ENCODE assay signal across 16 cellular contexts in the genomic region with DNA sequence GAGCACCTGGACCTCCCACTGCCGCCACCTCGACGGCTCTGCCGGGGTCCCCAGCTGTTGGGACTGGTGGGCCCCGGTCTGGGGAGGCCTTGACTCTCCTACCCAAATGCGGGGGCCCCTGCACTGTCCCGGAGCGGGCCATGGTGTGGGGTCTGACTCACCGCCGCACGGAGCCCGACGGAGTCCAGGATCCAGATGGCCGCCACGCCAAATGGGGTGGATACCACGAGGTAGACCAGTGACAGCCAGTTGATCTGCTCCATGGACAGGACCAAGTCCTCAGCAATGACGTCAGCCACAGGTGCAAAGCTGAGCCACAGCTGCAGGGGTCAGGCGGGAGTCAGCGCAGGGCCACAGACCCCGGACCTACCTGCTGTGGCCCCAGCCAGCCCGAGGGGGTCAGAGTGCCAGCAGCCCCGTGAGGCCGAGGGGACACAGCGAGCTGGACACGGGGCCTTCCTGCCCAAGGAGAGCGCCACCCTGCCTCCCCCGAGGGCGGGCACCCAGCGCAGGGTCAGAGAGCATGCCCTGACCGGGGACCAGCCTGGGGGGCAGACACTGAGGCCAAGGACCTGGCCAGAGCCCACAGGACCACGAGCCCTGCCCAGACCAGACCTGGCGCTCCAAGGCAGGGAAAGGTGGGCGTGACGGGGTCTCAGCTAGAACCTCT. TPM values are rescaled to one million over a fixed set of nuclear protein-coding genes. Genes with fewer than 3 reads are reported as not detected.
DNase-seq lines count a peak whose midpoint lies in the region; ATAC-seq and TF ChIP-seq lines count a peak whose summit lies in the region.
"Had no signal": no experiment of that assay in that cellular context is flagged by ENCODE, and none has a peak within 500 bp of the region (broad histone marks: within the 10 kb centered on the region; RNA-seq: fewer than 3 reads in every experiment).

No MANE protein-coding gene starts in this region.

- TF ChIP-seq POLR2A in adrenal gland (IDR thresholded peaks at IDR 0.05) (no peak), right lobe of liver (IDR thresholded peaks at IDR 0.05) (no peak)

- H3K4me1 ChIP-seq in GM23248 (ENCODE audit: insufficient read depth): peaks cover 22% of the 10 kb centered on the region
- H3K4me1 ChIP-seq in adrenal gland (replicated peaks in 1 of 2): peaks cover 20 to 41% of the 10 kb centered on the region in 2 donors
- peaks cover 0 to 17% (median 4%) of the 10 kb centered on the region in 4 donors for H3K4me1 ChIP-seq in right lobe of liver
- peaks cover 10% of the 10 kb centered on the region for H3K4me1 ChIP-seq in smooth muscle cell (ENCODE audit: low read depth)

- in situ Hi-C loops in GM23248 (cut with MboI): no loop called here
- in situ Hi-C loops in G401 (cut with HindIII; ENCODE audit: low sequenced_read_pairs): no loop called here

- H3K27ac ChIP-seq in GM23248 (peak overlapping the region; percentile 96), adrenal gland (peak overlapping the region; percentile 83 to 99 (median 97)), right lobe of liver (no peak overlapping the region), smooth muscle cell (ENCODE audit: low read depth) (peak overlapping the region; percentile 97)

- H4K20me1 ChIP-seq in GM23248 (ENCODE audit: insufficient read depth): no peaks in the 10 kb centered on the region
- no peaks in the 10 kb centered on the region for H4K20me1 ChIP-seq in smooth muscle cell (ENCODE audit: low read depth)

- no peak for ATAC-seq in right lobe of liver

- H2AFZ ChIP-seq in GM23248 (no peak overlapping the region), smooth muscle cell (ENCODE audit: low read depth) (no peak overlapping the region)

- H3K36me3 ChIP-seq in GM23248 (ENCODE audit: low read depth) (no peaks in the 10 kb centered on the region), adrenal gland (replicated peaks in 1 of 2) (no peaks in the 10 kb centered on the region), right lobe of liver (no peaks in the 10 kb centered on the region), smooth muscle cell (ENCODE audit: low read depth) (no peaks in the 10 kb centered on the region)
- H3K36me3 ChIP-seq: MG63, thoracic aorta had no signal

- TF ChIP-seq CTCF in adrenal gland (IDR thresholded peaks at IDR 0.05) (no peak), right lobe of liver (IDR thresholded peaks at IDR 0.05) (no peak), smooth muscle cell (IDR thresholded peaks at IDR 0.05; ENCODE audit: borderline replicate concordance, insufficient read depth, poor library complexity, severe bottlenecking) (no peak)

- H3K27me3 ChIP-seq in GM23248 (replicated peaks; ENCODE audit: insufficient read depth) (no peaks in the 10 kb centered on the region), adrenal gland (no peaks in the 10 kb centered on the region), right lobe of liver (no peaks in the 10 kb centered on the region), smooth muscle cell (ENCODE audit: low read depth) (no peaks in the 10 kb centered on the region)
- H3K27me3 ChIP-seq: MG63 had no signal

- H3K9me2 ChIP-seq in GM23248 (ENCODE audit: insufficient read depth): no peaks in the 10 kb centered on the region

- H3K9me3 ChIP-seq in GM23248 (ENCODE audit: low read depth): no peaks in the 10 kb centered on the region
- H3K9me3 ChIP-seq in adrenal gland (replicated peaks in 1 of 3): no peaks in the 10 kb centered on the region
- H3K9me3 ChIP-seq in right lobe of liver: no peaks in the 10 kb centered on the region
- no peaks in the 10 kb centered on the region for H3K9me3 ChIP-seq in smooth muscle cell (replicated peaks; ENCODE audit: low read depth)
- H3K9me3 ChIP-seq: MG63, thoracic aorta had no signal

- intact Hi-C loops in adrenal gland (cut with DNase I) (no loop called here), right lobe of liver (cut with DNase I) (no loop called here)

- DNase-seq in GM23248 (no peak), adrenal gland (peak in 3 of 7 donors; percentile 42 to 59 (median 55)), right lobe of liver (peak in 2 of 3 donors; percentile 35 to 57), smooth muscle cell (lab: John Stamatoyannopoulos, UW; ENCODE audit: unreplicated experiment) (no peak), G401 (ENCODE audit: low spot score) (no peak), GF-D8 (lab: John Stamatoyannopoulos, UW) (no peak)
- no peak for DNase-seq in activated effector memory CD4-positive, alpha-beta T cell treated with anti-CD3 and anti-CD28 coated beads, Interleukin-2, amount 50 U/mL, for 16 hours
- no peak for DNase-seq in stimulated activated CD4-positive, alpha-beta T cell treated with anti-CD3 and anti-CD28 coated beads, Interleukin-4, amount 100 ng/mL, for 1 hour
- DNase-seq: activated CD4-positive, alpha-beta T cell treated with anti-CD3 and anti-CD28 coated beads for 4 hours; activated T-cell treated with anti-CD3 and anti-CD28 coated beads, Interleukin-2, amount 50 U/mL, for 24 hours; NCI-H2029; NCI-H526 treated with DMSO at 0.1 percent for 48 hours; SHP77 treated with DMSO at 0.1 percent for 48 hours; T-helper 9 cell had no signal

- H3F3A ChIP-seq in GM23248 (ENCODE audit: insufficient read depth): peaks cover 12% of the 10 kb centered on the region; the same call in 1 of the 2 replicates
- H3F3A ChIP-seq in smooth muscle cell (ENCODE audit: low read depth): peaks cover 12% of the 10 kb centered on the region

- H3K4me3 ChIP-seq in GM23248 (no peak overlapping the region), adrenal gland (no peak overlapping the region), right lobe of liver (no peak overlapping the region), smooth muscle cell (no peak overlapping the region)
- H3K4me3 ChIP-seq: MG63 had no signal

- H3K79me2 ChIP-seq in GM23248 (ENCODE audit: insufficient read depth) (no peaks in the 10 kb centered on the region), smooth muscle cell (ENCODE audit: low read depth) (peaks cover 8% of the 10 kb centered on the region)

- WGBS in GM23248 (ENCODE audit: low coverage in 1 of 2, low lambda C conversion rate in 2 of 2, missing lambda C conversion rate in 2 of 2), 2 experiments: 88 to 98% methylated on average over 27 to 28 of the region's 34 CpGs
- 73 to 92% (median 88%) methylated on average over 2 to 34 of the region's 34 CpGs for WGBS in adrenal gland, 4 donors
- 40% methylated on average over 1 of the region's 34 CpGs for WGBS in right lobe of liver (ENCODE audit: insufficient coverage, low coverage, low lambda C conversion rate, missing lambda C conversion rate)
- WGBS in smooth muscle cell (ENCODE audit: low lambda C conversion rate): 96% methylated on average over 31 of the region's 34 CpGs

- no peak overlapping the region for H3K4me2 ChIP-seq in GM23248 (ENCODE audit: unreplicated experiment)
- H3K4me2 ChIP-seq in smooth muscle cell: peak overlapping the region; percentile 91

- no peak overlapping the region for H3K9ac ChIP-seq in GM23248
- H3K9ac ChIP-seq in smooth muscle cell (ENCODE audit: low read depth): no peak overlapping the region

RNA-seq across cellular contexts. Expression of a gene that starts 2.4 kb away (rescaled TPM):
- total RNA-seq in GM23248 (2014; rRNA removed; shearing (Covaris generic)): 9.1 and 12.5 TPM in 2 replicates
- 5.2 and 5.3 TPM in 2 replicates for polyA plus RNA-seq in GM23248 (2016; fragmentation: Nextera tagmentation; extraction: Ambion mirVana)
- total RNA-seq in adrenal gland: 10 to 100 TPM in 3 of 8 donors, 1 to 10 TPM in 5; 2.4 to 15.0 (median 7.3) TPM
- polyA plus RNA-seq in adrenal gland: 10 to 100 TPM in 2 of 3 donors, 1 to 10 TPM in 1; 1.4 to 24.5 (median 11.1) TPM
- total RNA-seq in right lobe of liver: 1 to 10 TPM; 2.9 to 9.0 (median 5.2) TPM
- total RNA-seq in smooth muscle cell: 15.6 and 26.4 TPM in 2 replicates
- polyA plus RNA-seq in smooth muscle cell: 40.2 and 40.3 TPM in 2 replicates
- not detected in 2 replicates for total RNA-seq in G401 (2014; rRNA removed; shearing (Covaris generic))

RNA-seq across cellular contexts. Expression of a gene that starts 12.2 kb away (rescaled TPM):
- 14.9 and 21.9 TPM in 2 replicates for total RNA-seq in GM23248 (2014; rRNA removed; shearing (Covaris generic))
- polyA plus RNA-seq in GM23248 (2016; fragmentation: Nextera tagmentation; extraction: Ambion mirVana) (24.5 and 29.3 TPM in 2 replicates), adrenal gland (10 to 100 TPM; 13.3 to 77.6 (median 64.4) TPM), smooth muscle cell (6.7 and 12.5 TPM in 2 replicates)
- total RNA-seq in adrenal gland (10 to 100 TPM in 7 of 8 donors, 1 to 10 TPM in 1; 5.9 to 31.7 (median 18.7) TPM), right lobe of liver (1 to 10 TPM; 6.9 to 9.2 (median 8.4) TPM), smooth muscle cell (6.8 and 22.1 TPM in 2 replicates)
- 4.5 and 7.4 TPM in 2 replicates for total RNA-seq in G401 (2014; rRNA removed; shearing (Covaris generic))

RNA-seq across cellular contexts. Expression of a gene that starts 12.4 kb away (rescaled TPM):
- 15.6 and 26.3 TPM in 2 replicates for total RNA-seq in GM23248 (2014; rRNA removed; shearing (Covaris generic))
- 472 and 478 TPM in 2 replicates for polyA plus RNA-seq in GM23248 (2016; fragmentation: Nextera tagmentation; extraction: Ambion mirVana)
- total RNA-seq in adrenal gland: 100 to 1,000 TPM in 6 of 8 donors, 10 to 100 TPM in 2; 43.4 to 375 (median 296) TPM
- polyA plus RNA-seq in adrenal gland: 1,000 to 10,000 TPM in 1 of 3 donors, 100 to 1,000 TPM in 2; 501 to 1,353 (median 885) TPM
- 100 to 1,000 TPM in 4 of 6 experiments, 10 to 100 TPM in 2; 78.2 to 225 (median 162) TPM for total RNA-seq in right lobe of liver
- total RNA-seq in smooth muscle cell: 95.4 and 152 TPM in 2 replicates
- polyA plus RNA-seq in smooth muscle cell: 699 and 733 TPM in 2 replicates
- 245 and 376 TPM in 2 replicates for total RNA-seq in G401 (2014; rRNA removed; shearing (Covaris generic))

RNA-seq across cellular contexts. Expression of a gene that starts 19.1 kb away (rescaled TPM):
- 26.0 and 36.9 TPM in 2 replicates for total RNA-seq in GM23248 (2014; rRNA removed; shearing (Covaris generic))
- polyA plus RNA-seq in GM23248 (2016; fragmentation: Nextera tagmentation; extraction: Ambion mirVana) (21.0 TPM in 2 replicates), adrenal gland (100 to 1,000 TPM in 1 of 3 donors, 10 to 100 TPM in 2; 26.4 to 178 (median 99.2) TPM), smooth muscle cell (29.6 and 30.9 TPM in 2 replicates)
- total RNA-seq in adrenal gland (100 to 1,000 TPM in 2 of 8 donors, 10 to 100 TPM in 6; 49.4 to 145 (median 70.7) TPM), right lobe of liver (10 to 100 TPM; 13.0 to 23.5 (median 14.7) TPM), smooth muscle cell (45.4 and 57.5 TPM in 2 replicates)
- 27.1 and 34.1 TPM in 2 replicates for total RNA-seq in G401 (2014; rRNA removed; shearing (Covaris generic))

Comparison
In these comparisons a context has a peak if more than half of its experiments do, and no peak if none do; other contexts are left out.
1. DNase-seq: peak in right lobe of liver (2 of 3); none in GM23248 (single experiment), smooth muscle cell (single experiment), G401 (single experiment), GF-D8 (single experiment), activated effector memory CD4-positive, alpha-beta T cell treated with anti-CD3 and anti-CD28 coated beads, Interleukin-2, amount 50 U/mL, for 16 hours (single experiment) and stimulated activated CD4-positive, alpha-beta T cell treated with anti-CD3 and anti-CD28 coated beads, Interleukin-4, amount 100 ng/mL, for 1 hour (single experiment).
2. H3K27ac ChIP-seq: peak in GM23248 (single experiment), adrenal gland (5 of 5) and smooth muscle cell (single experiment); none in right lobe of liver (0 of 3).